ENCODE assay signal across 8 cellular contexts in the genomic region with DNA sequence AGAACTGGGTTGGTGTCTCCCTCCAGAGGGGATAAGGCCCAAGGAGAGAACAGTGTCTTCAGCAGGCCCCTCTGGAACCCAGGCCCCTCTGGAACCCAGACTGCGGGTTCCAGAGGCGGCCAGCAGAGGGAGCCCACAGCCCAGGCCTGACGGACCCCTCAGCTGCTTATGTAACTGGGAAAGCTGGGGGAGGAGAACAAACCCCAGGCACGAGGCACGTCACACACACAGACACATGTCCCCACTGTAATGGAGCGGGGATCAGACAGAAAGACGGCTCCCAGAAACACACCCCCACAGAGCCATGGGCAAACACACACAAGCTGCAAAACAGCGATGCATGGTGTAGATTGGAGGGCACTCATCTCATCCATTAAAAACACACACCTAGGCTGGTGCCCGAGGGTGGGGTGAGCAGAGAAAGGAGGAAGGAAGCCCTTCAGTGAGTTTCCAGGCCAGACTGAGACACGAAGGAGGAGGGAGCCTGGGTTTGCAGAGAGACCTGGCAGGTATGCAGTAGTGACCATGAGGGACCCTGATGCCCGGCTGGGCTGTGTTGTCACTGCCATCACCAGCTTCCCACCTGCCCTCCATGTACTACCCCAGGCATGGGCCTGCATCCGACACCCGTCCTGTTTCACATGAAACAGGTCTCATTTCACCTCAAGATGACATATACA. TPM values are rescaled to one million over a fixed set of nuclear protein-coding genes. Genes with fewer than 3 reads are reported as not detected.
A peak's percentile ranks its signal among the peaks of the same experiment; 100 is the strongest.
DNase-seq lines count a peak whose midpoint lies in the region; ATAC-seq, FAIRE-seq and TF ChIP-seq lines count a peak whose summit lies in the region.

No MANE protein-coding gene starts in this region.

- peak overlapping the region in 1 of 2 donors; percentile 44 for H3K9ac ChIP-seq in kidney (ENCODE audit: low read length in 2 of 2)

- intact Hi-C loops in kidney (cut with DNase I), result no loop called here

- H3K9me3 ChIP-seq in kidney (ENCODE audit: control insufficient read depth in 1 of 2, low read length in 2 of 2), result no peaks in the 10 kb centered on the region

- ATAC-seq in HG02798 (IDR thresholded peaks at IDR 0.05; ENCODE audit: poor library complexity, unreplicated experiment), result peak; percentile 37
- ATAC-seq in HG02973 (IDR thresholded peaks at IDR 0.05; ENCODE audit: unreplicated experiment), result no peak

- FAIRE-seq in D721Med (lab: Jason Lieb, UNC) (no peak), bronchial epithelial cell (lab: Jason Lieb, UNC) (no peak), kidney (lab: Jason Lieb, UNC) (no peak)

- TF ChIP-seq CTCF in D721Med (IDR thresholded peaks at IDR 0.05; ENCODE audit: insufficient read depth, missing control alignments) (peak; percentile 96), bronchial epithelial cell (IDR thresholded peaks at IDR 0.05; ENCODE audit: insufficient read depth, low read length, severe bottlenecking) (peak; percentile 98), kidney (IDR thresholded peaks at IDR 0.05; ENCODE audit: borderline replicate concordance, extremely low read depth, insufficient read depth) (peak; percentile 88)

- H3K4me3 ChIP-seq in bronchial epithelial cell (ENCODE audit: low read depth, low read length) (no peak overlapping the region), kidney (ENCODE audit: low read length in 2 of 2) (peak overlapping the region; percentile 28 to 35)

- no peaks in the 10 kb centered on the region for H3K27me3 ChIP-seq in bronchial epithelial cell (ENCODE audit: control insufficient read depth, insufficient read depth, low read length)

- DNase-seq in D721Med (ENCODE audit: insufficient read length, low spot score) (peak; percentile 97), NCI-H446 (lab: John Stamatoyannopoulos, UW) (peak; percentile 78 to 89), bronchial epithelial cell (ENCODE audit: low read depth) (peak; percentile 50), kidney (peak; percentile 88)
- peak; percentile 37 to 45 (median 40) for DNase-seq in activated CD4-positive, CD25-positive, alpha-beta regulatory T cell (lab: John Stamatoyannopoulos, UW)
- DNase-seq in stimulated activated CD4-positive, alpha-beta T cell treated with anti-CD3 and anti-CD28 coated beads, Interleukin-15, amount 100 ng/mL, for 48 hours (ENCODE audit: low read depth in 2 of 2), result peak; percentile 64 to 66

- peak overlapping the region; percentile 11 to 26 for H3K27ac ChIP-seq in kidney (ENCODE audit: low read depth in 2 of 2, low read length in 2 of 2)

- H3K36me3 ChIP-seq in bronchial epithelial cell (ENCODE audit: control insufficient read depth, insufficient read depth, low read length) (no peaks in the 10 kb centered on the region), kidney (ENCODE audit: control insufficient read depth in 1 of 2, insufficient read depth in 2 of 2, low read length in 2 of 2) (no peaks in the 10 kb centered on the region)

- peaks cover 13 to 22% of the 10 kb centered on the region in 2 donors for H3K4me1 ChIP-seq in kidney (ENCODE audit: control insufficient read depth in 1 of 2, insufficient read depth in 1 of 2, low read depth in 1 of 2, low read length in 2 of 2)

RNA-seq across cellular contexts. Expression of gene IGSF8, which starts 2.8 kb away (rescaled TPM):
- total RNA-seq in bronchial epithelial cell (42.6 and 57.0 TPM in 2 replicates), kidney (40.9 TPM)
- polyA plus RNA-seq in kidney (ENCODE audit: insufficient read depth, low read depth, low replicate concordance), result 47.0 TPM

RNA-seq across cellular contexts. Expression of gene ATP1A2, which starts 14.4 kb away (rescaled TPM):
- total RNA-seq in bronchial epithelial cell (not detected in 2 replicates), kidney (4.1 TPM)
- 5.5 TPM for polyA plus RNA-seq in kidney (ENCODE audit: insufficient read depth, low read depth, low replicate concordance)

RNA-seq across cellular contexts. Expression of gene KCNJ9, which starts 19.8 kb away (rescaled TPM):
- total RNA-seq in bronchial epithelial cell, result under 0.01 and 0.13 TPM in 2 replicates
- not detected for total RNA-seq in kidney
- polyA plus RNA-seq in kidney (ENCODE audit: insufficient read depth, low read depth, low replicate concordance), result 0.09 TPM

RNA-seq across cellular contexts. Expression of gene KCNJ10, which starts 31.2 kb away (rescaled TPM):
- total RNA-seq in bronchial epithelial cell (not detected in 2 replicates), kidney (4.9 TPM)
- polyA plus RNA-seq in kidney (ENCODE audit: insufficient read depth, low read depth, low replicate concordance), result 57.6 TPM

RNA-seq across cellular contexts. Expression of gene ATP1A4, which starts 50.2 kb away (rescaled TPM):
- not detected in 2 replicates for total RNA-seq in bronchial epithelial cell
- total RNA-seq in kidney, result 0.19 TPM
- not detected for polyA plus RNA-seq in kidney (ENCODE audit: insufficient read depth, low read depth, low replicate concordance)

Comparison
In these comparisons a context has a peak if more than half of its experiments do, and no peak if none do; other contexts are left out.
1. DNase-seq: peak in every context shown above with its lines; median percentile 97 in D721Med; 88 in kidney; 84 in NCI-H446; 65 in stimulated activated CD4-positive, alpha-beta T cell treated with anti-CD3 and anti-CD28 coated beads, Interleukin-15, amount 100 ng/mL, for 48 hours; 50 in bronchial epithelial cell; 40 in activated CD4-positive, CD25-positive, alpha-beta regulatory T cell.